In genomic region chr5:43485406-43485805, GRCh38 we compare ENCODE assay signal across 11 cellular contexts. TPM values are rescaled to one million over a fixed set of nuclear protein-coding genes. Genes with fewer than 3 reads are reported as not detected.
DNase-seq lines count a peak whose midpoint lies in the region; ATAC-seq and TF ChIP-seq lines count a peak whose summit lies in the region.
"Had no signal": no experiment of that assay in that cellular context is flagged by ENCODE, and none has a peak within 500 bp of the region (broad histone marks: within the 10 kb centered on the region; RNA-seq: fewer than 3 reads in every experiment).

No MANE protein-coding gene starts in this region.

- H3K4me3 ChIP-seq in osteoblast (ENCODE audit: insufficient read depth, low read length), result no peak overlapping the region

- no peak overlapping the region for H3K4me2 ChIP-seq in osteoblast (ENCODE audit: insufficient read depth, low read length)

- peaks cover 0 to 2% (median 0%) of the 10 kb centered on the region in 5 experiments for H3K9me3 Mint-ChIP-seq in brain

- H3K36me3 ChIP-seq in osteoblast (ENCODE audit: insufficient read depth, low read length), result no peaks in the 10 kb centered on the region

- peaks cover 12% of the 10 kb centered on the region for H3K4me1 ChIP-seq in osteoblast (ENCODE audit: insufficient read depth, low read length)

- H3K4me3 Mint-ChIP-seq in brain, result peak overlapping the region; percentile 50 to 100 (median 60)

- peak overlapping the region in 4 of 5 experiments; percentile 33 to 100 (median 100) for H3K27ac Mint-ChIP-seq in brain

- peak overlapping the region; percentile 42 for H2AFZ ChIP-seq in osteoblast (ENCODE audit: low read length)

- peaks cover 6% of the 10 kb centered on the region for H3K27me3 Mint-ChIP-seq in brain

- H3K9me3 ChIP-seq in osteoblast (ENCODE audit: low read depth, low read length), result no peaks in the 10 kb centered on the region

- H4K20me1 ChIP-seq in osteoblast (ENCODE audit: insufficient read depth, low read length), result no peaks in the 10 kb centered on the region

- peak overlapping the region; percentile 99 for H3K27ac ChIP-seq in osteoblast (ENCODE audit: low read depth, low read length)

- H3K36me3 Mint-ChIP-seq in brain, result peaks cover 15% of the 10 kb centered on the region

- DNase-seq in DMS53 (lab: John Stamatoyannopoulos, UW) (peak; percentile 21), DMS53 treated with DMSO at 0.1 percent for 48 hours (lab: John Stamatoyannopoulos, UW; ENCODE audit: unreplicated experiment) (no peak), NOMO-1 treated with DMSO at 0.1 percent for 48 hours (lab: John Stamatoyannopoulos, UW; ENCODE audit: unreplicated experiment) (peak; percentile 95), osteoblast (ENCODE audit: insufficient read length, low spot score, missing footprints) (no peak), activated gamma-delta T cell treated with Interleukin-2 at 50 U/mL for 16 hours (no peak)
- DNase-seq: NK-92 treated with Interleukin-12 subunit alpha and Interleukin-12 subunit beta, amount 100 ng/mL, for 24 hours; stimulated activated naive CD4-positive, alpha-beta T cell treated with Interleukin-2 at 50 U/mL for 16 hours had no signal

- TF ChIP-seq CTCF in brain (conservative IDR thresholded peaks at IDR 0.05), result no peak
- no peak for TF ChIP-seq CTCF in osteoblast (IDR thresholded peaks at IDR 0.05; ENCODE audit: extremely low read depth, low read depth, low read length)

- peaks cover 45% of the 10 kb centered on the region for H3K4me1 Mint-ChIP-seq in brain

- ATAC-seq in GM18511 (IDR thresholded peaks at IDR 0.05; ENCODE audit: unreplicated experiment), result no peak
- no peak for ATAC-seq in GM21717 (IDR thresholded peaks at IDR 0.05; ENCODE audit: unreplicated experiment)
- ATAC-seq: sciatic nerve had no signal

- H3K79me2 ChIP-seq in osteoblast (ENCODE audit: insufficient read depth, low read length), result peaks cover 30% of the 10 kb centered on the region

- H3K27me3 ChIP-seq in osteoblast (ENCODE audit: insufficient read depth, low read length), result no peaks in the 10 kb centered on the region

RNA-seq across cellular contexts. Expression of gene TMEM267, which starts 1.7 kb away (rescaled TPM):
- polyA plus RNA-seq in brain (ENCODE audit: insufficient read depth, low read depth, low replicate concordance), result 4.2 TPM
- total RNA-seq in osteoblast, result 17.4 and 18.6 TPM in 2 replicates

RNA-seq across cellular contexts. Expression of gene C5orf34, which starts 29.5 kb away (rescaled TPM):
- polyA plus RNA-seq in brain (ENCODE audit: insufficient read depth, low read depth, low replicate concordance), result 3.8 TPM
- total RNA-seq in osteoblast, result 1.8 and 3.8 TPM in 2 replicates

Comparison
In these comparisons a context has a peak if more than half of its experiments do, and no peak if none do; other contexts are left out.
1. DNase-seq: peak in DMS53 (single experiment) and NOMO-1 treated with DMSO at 0.1 percent for 48 hours (single experiment); none in DMS53 treated with DMSO at 0.1 percent for 48 hours (single experiment), osteoblast (single experiment) and activated gamma-delta T cell treated with Interleukin-2 at 50 U/mL for 16 hours (single experiment).